ENCODE assay signal across 8 cellular contexts in genomic region chr7:32515890-32516550, GRCh38. TPM values are rescaled to one million over a fixed set of nuclear protein-coding genes. Genes with fewer than 3 reads are reported as not detected.
DNase-seq lines count a peak whose midpoint lies in the region; ATAC-seq and TF ChIP-seq lines count a peak whose summit lies in the region.

No MANE protein-coding gene starts in this region.

- H3K36me3 ChIP-seq in heart right ventricle (peaks cover 0 to 8% (median 0%) of the 10 kb centered on the region in 9 donors), aorta (ENCODE audit: control insufficient read depth in 1 of 2, insufficient read depth in 2 of 2, low read length in 1 of 2) (no peaks in the 10 kb centered on the region)

- H3K9me3 ChIP-seq in heart right ventricle (peaks cover 0 to 41% (median 3%) of the 10 kb centered on the region in 11 donors), aorta (ENCODE audit: control insufficient read depth, low read length) (no peaks in the 10 kb centered on the region)

- H3K27ac ChIP-seq in heart right ventricle: no peak overlapping the region
- H3K27ac ChIP-seq in aorta (ENCODE audit: low read depth in 1 of 2, low read length in 2 of 2): no peak overlapping the region

- H3K4me1 Mint-ChIP-seq in activated CD4-positive, alpha-beta memory T cell treated with anti-CD3 and anti-CD28 coated beads for 36 hours (ENCODE audit: low read depth): peaks cover 67% of the 10 kb centered on the region
- H3K4me1 Mint-ChIP-seq in activated CD4-positive, alpha-beta memory T cell treated with anti-CD3 and anti-CD28 coated beads, Interleukin-2, amount 10 ng/mL, durations not matched to agents 7 days and 5 days: peaks cover 27% of the 10 kb centered on the region
- peaks cover 62% of the 10 kb centered on the region for H3K4me1 Mint-ChIP-seq in stimulated activated memory B cell treated with anti-CD40 and anti-IgM and Interleukin-4, amounts not matched to agents 10 μg/mL and 1 μg/mL and 100 μg/mL, for 72 hours

- peaks cover 0 to 37% (median 8%) of the 10 kb centered on the region in 9 donors for H3K4me1 ChIP-seq in heart right ventricle
- no peaks in the 10 kb centered on the region for H3K4me1 ChIP-seq in aorta (ENCODE audit: control insufficient read depth in 1 of 2, insufficient read depth in 2 of 2, low read length in 2 of 2)

- peaks cover 40% of the 10 kb centered on the region for H3K36me3 Mint-ChIP-seq in activated CD4-positive, alpha-beta memory T cell treated with anti-CD3 and anti-CD28 coated beads for 36 hours
- H3K36me3 Mint-ChIP-seq in activated CD4-positive, alpha-beta memory T cell treated with anti-CD3 and anti-CD28 coated beads, Interleukin-2, amount 10 ng/mL, durations not matched to agents 7 days and 5 days (ENCODE audit: low read depth): peaks cover 76% of the 10 kb centered on the region
- peaks cover 24 to 70% of the 10 kb centered on the region in 2 donors for H3K36me3 Mint-ChIP-seq in activated naive CD4-positive, alpha-beta T cell treated with anti-CD3 and anti-CD28 coated beads, Interleukin-2, amount 50 U/mL, for 72 hours
- H3K36me3 Mint-ChIP-seq in stimulated activated memory B cell treated with anti-CD40 and anti-IgM and Interleukin-4, amounts not matched to agents 10 μg/mL and 1 μg/mL and 100 μg/mL, for 72 hours: peaks cover 77% of the 10 kb centered on the region

- 84 to 92% methylated on average over 3 of the region's 3 CpGs for WGBS in heart right ventricle, 2 donors
- 91 to 93% methylated on average over 3 of the region's 3 CpGs for WGBS in aorta, 2 donors

- peak; percentile 88 for ATAC-seq in HG03039 (IDR thresholded peaks at IDR 0.05; ENCODE audit: unreplicated experiment)
- ATAC-seq in activated naive CD4-positive, alpha-beta T cell treated with anti-CD3 and anti-CD28 coated beads, Interleukin-2, amount 50 U/mL, for 72 hours: peak; percentile 81 to 93
- peak; percentile 80 for ATAC-seq in stimulated activated memory B cell treated with anti-CD40 and anti-IgM and Interleukin-4, amounts not matched to agents 10 μg/mL and 1 μg/mL and 100 μg/mL, for 72 hours
- no peak for ATAC-seq in GM19324 (IDR thresholded peaks at IDR 0.05; ENCODE audit: low FRiP score, unreplicated experiment)
- ATAC-seq in heart right ventricle: no peak
- ATAC-seq in aorta (ENCODE audit: low FRiP score): no peak

- no peak for DNase-seq in activated CD4-positive, alpha-beta memory T cell treated with anti-CD3 and anti-CD28 coated beads for 36 hours
- no peak for DNase-seq in activated CD4-positive, alpha-beta memory T cell treated with anti-CD3 and anti-CD28 coated beads, Interleukin-2, amount 10 ng/mL, durations not matched to agents 7 days and 5 days
- DNase-seq in activated naive CD4-positive, alpha-beta T cell treated with anti-CD3 and anti-CD28 coated beads, Interleukin-2, amount 50 U/mL, for 72 hours (ENCODE audit: low spot score in 2 of 2): no peak
- no peak for DNase-seq in heart right ventricle
- no peak for DNase-seq in aorta

- POLR2A ChIA-PET in activated CD4-positive, alpha-beta memory T cell treated with anti-CD3 and anti-CD28 coated beads for 36 hours (lab: Charles Lee): interaction anchor here (0.5 kb wide), 1 partner anchor 926 kb away, joined by 4 read pairs; no protein-coding TSS in a partner anchor
- POLR2A ChIA-PET in activated CD4-positive, alpha-beta memory T cell treated with anti-CD3 and anti-CD28 coated beads, Interleukin-2, amount 10 ng/mL, durations not matched to agents 7 days and 5 days (lab: Charles Lee): no interaction called here

- no peak overlapping the region for H3K4me3 Mint-ChIP-seq in activated CD4-positive, alpha-beta memory T cell treated with anti-CD3 and anti-CD28 coated beads for 36 hours
- H3K4me3 Mint-ChIP-seq in activated CD4-positive, alpha-beta memory T cell treated with anti-CD3 and anti-CD28 coated beads, Interleukin-2, amount 10 ng/mL, durations not matched to agents 7 days and 5 days: no peak overlapping the region
- peak overlapping the region; percentile 40 for H3K4me3 Mint-ChIP-seq in stimulated activated memory B cell treated with anti-CD40 and anti-IgM and Interleukin-4, amounts not matched to agents 10 μg/mL and 1 μg/mL and 100 μg/mL, for 72 hours

- no peaks in the 10 kb centered on the region for H3K27me3 Mint-ChIP-seq in activated CD4-positive, alpha-beta memory T cell treated with anti-CD3 and anti-CD28 coated beads for 36 hours
- no peaks in the 10 kb centered on the region for H3K27me3 Mint-ChIP-seq in activated CD4-positive, alpha-beta memory T cell treated with anti-CD3 and anti-CD28 coated beads, Interleukin-2, amount 10 ng/mL, durations not matched to agents 7 days and 5 days
- no peaks in the 10 kb centered on the region for H3K27me3 Mint-ChIP-seq in stimulated activated memory B cell treated with anti-CD40 and anti-IgM and Interleukin-4, amounts not matched to agents 10 μg/mL and 1 μg/mL and 100 μg/mL, for 72 hours

- H3K27ac Mint-ChIP-seq in activated CD4-positive, alpha-beta memory T cell treated with anti-CD3 and anti-CD28 coated beads for 36 hours: peak overlapping the region; percentile 26
- H3K27ac Mint-ChIP-seq in activated CD4-positive, alpha-beta memory T cell treated with anti-CD3 and anti-CD28 coated beads, Interleukin-2, amount 10 ng/mL, durations not matched to agents 7 days and 5 days: no peak overlapping the region
- H3K27ac Mint-ChIP-seq in activated naive CD4-positive, alpha-beta T cell treated with anti-CD3 and anti-CD28 coated beads, Interleukin-2, amount 50 U/mL, for 72 hours: peak overlapping the region; percentile 85 to 88
- H3K27ac Mint-ChIP-seq in stimulated activated memory B cell treated with anti-CD40 and anti-IgM and Interleukin-4, amounts not matched to agents 10 μg/mL and 1 μg/mL and 100 μg/mL, for 72 hours: peak overlapping the region; percentile 79

- H3K9me3 Mint-ChIP-seq in activated CD4-positive, alpha-beta memory T cell treated with anti-CD3 and anti-CD28 coated beads for 36 hours: peaks cover 31% of the 10 kb centered on the region
- peaks cover 29% of the 10 kb centered on the region for H3K9me3 Mint-ChIP-seq in activated CD4-positive, alpha-beta memory T cell treated with anti-CD3 and anti-CD28 coated beads, Interleukin-2, amount 10 ng/mL, durations not matched to agents 7 days and 5 days
- peaks cover 8 to 23% of the 10 kb centered on the region in 2 donors for H3K9me3 Mint-ChIP-seq in activated naive CD4-positive, alpha-beta T cell treated with anti-CD3 and anti-CD28 coated beads, Interleukin-2, amount 50 U/mL, for 72 hours
- H3K9me3 Mint-ChIP-seq in stimulated activated memory B cell treated with anti-CD40 and anti-IgM and Interleukin-4, amounts not matched to agents 10 μg/mL and 1 μg/mL and 100 μg/mL, for 72 hours: peaks cover 6% of the 10 kb centered on the region

- H3K4me3 ChIP-seq in heart right ventricle (no peak overlapping the region), aorta (ENCODE audit: low read length in 2 of 2) (no peak overlapping the region)

- TF ChIP-seq CTCF in heart right ventricle (IDR thresholded peaks at IDR 0.05): no peak

- H3K27me3 ChIP-seq in heart right ventricle: no peaks in the 10 kb centered on the region
- no peaks in the 10 kb centered on the region for H3K27me3 ChIP-seq in aorta (ENCODE audit: control insufficient read depth in 1 of 2, insufficient read depth in 2 of 2, low read length in 1 of 2)

- intact Hi-C loops in activated CD4-positive, alpha-beta memory T cell treated with anti-CD3 and anti-CD28 coated beads for 36 hours (cut with micrococcal nuclease): loop anchor here (1.0 kb wide), 1 partner anchor 10 kb away; no protein-coding TSS in a partner anchor
- intact Hi-C loops in heart right ventricle (cut with DNase I): no loop called here
- intact Hi-C loops in aorta (cut with DNase I): no loop called here

- CTCF ChIA-PET in activated CD4-positive, alpha-beta memory T cell treated with anti-CD3 and anti-CD28 coated beads for 36 hours (lab: Charles Lee): no interaction called here
- CTCF ChIA-PET in activated CD4-positive, alpha-beta memory T cell treated with anti-CD3 and anti-CD28 coated beads, Interleukin-2, amount 10 ng/mL, durations not matched to agents 7 days and 5 days (lab: Charles Lee): no interaction called here

RNA-seq across cellular contexts. Expression of gene AVL9, which starts 20.7 kb away (rescaled TPM):
- 10 to 100 TPM; 39.6 to 44.2 TPM for total RNA-seq in activated CD4-positive, alpha-beta memory T cell treated with anti-CD3 and anti-CD28 coated beads for 36 hours
- total RNA-seq in activated CD4-positive, alpha-beta memory T cell treated with anti-CD3 and anti-CD28 coated beads, Interleukin-2, amount 10 ng/mL, durations not matched to agents 7 days and 5 days: 10 to 100 TPM; 38.7 to 40.8 TPM
- total RNA-seq in activated naive CD4-positive, alpha-beta T cell treated with anti-CD3 and anti-CD28 coated beads, Interleukin-2, amount 50 U/mL, for 72 hours: 10 to 100 TPM; 56.2 to 62.5 TPM
- total RNA-seq in heart right ventricle (10 to 100 TPM; 11.1 to 21.7 (median 15.3) TPM), aorta (10 to 100 TPM; 35.8 to 37.5 TPM)
- polyA plus RNA-seq in heart right ventricle (1 to 10 TPM; 6.3 to 6.7 TPM), aorta (10 to 100 TPM in 1 of 2 donors, 1 to 10 TPM in 1; 7.0 to 10.5 TPM)

RNA-seq across cellular contexts. Expression of gene LSM5, which starts 25.8 kb away (rescaled TPM):
- 100 to 1,000 TPM; 111 to 120 TPM for total RNA-seq in activated CD4-positive, alpha-beta memory T cell treated with anti-CD3 and anti-CD28 coated beads for 36 hours
- total RNA-seq in activated CD4-positive, alpha-beta memory T cell treated with anti-CD3 and anti-CD28 coated beads, Interleukin-2, amount 10 ng/mL, durations not matched to agents 7 days and 5 days: 10 to 100 TPM; 69.4 to 70.1 TPM
- total RNA-seq in activated naive CD4-positive, alpha-beta T cell treated with anti-CD3 and anti-CD28 coated beads, Interleukin-2, amount 50 U/mL, for 72 hours: 100 to 1,000 TPM in 1 of 2 donors, 10 to 100 TPM in 1; 98.1 to 125 TPM
- total RNA-seq in heart right ventricle (10 to 100 TPM; 36.1 to 49.8 (median 40.9) TPM), aorta (10 to 100 TPM; 21.1 to 29.3 TPM)
- polyA plus RNA-seq in heart right ventricle (10 to 100 TPM; 36.1 to 58.3 TPM), aorta (100 to 1,000 TPM in 1 of 2 donors, 10 to 100 TPM in 1; 49.7 to 111 TPM)

Comparison
In these comparisons a context has a peak if more than half of its experiments do, and no peak if none do; other contexts are left out.
1. ATAC-seq: peak in HG03039 (single experiment), activated naive CD4-positive, alpha-beta T cell treated with anti-CD3 and anti-CD28 coated beads, Interleukin-2, amount 50 U/mL, for 72 hours (2 of 2) and stimulated activated memory B cell treated with anti-CD40 and anti-IgM and Interleukin-4, amounts not matched to agents 10 μg/mL and 1 μg/mL and 100 μg/mL, for 72 hours (single experiment); none in GM19324 (single experiment), heart right ventricle (0 of 8) and aorta (single experiment).